ENCODE assay signal across 9 cellular contexts in genomic region chr11:103257360-103257759, GRCh38.
DNase-seq lines count a peak whose midpoint lies in the region; ATAC-seq and TF ChIP-seq lines count a peak whose summit lies in the region.
"Had no signal": no experiment of that assay in that cellular context is flagged by ENCODE, and none has a peak within 500 bp of the region (broad histone marks: within the 10 kb centered on the region; RNA-seq: fewer than 3 reads in every experiment).

No MANE protein-coding gene starts in this region.

- H3K4me3 Mint-ChIP-seq in progenitor cell of endocrine pancreas (ENCODE audit: low read depth): no peak overlapping the region

- TF ChIP-seq CTCF in progenitor cell of endocrine pancreas (IDR thresholded peaks at IDR 0.05; ENCODE audit: unreplicated experiment): peak; percentile 46

- H3K27me3 Mint-ChIP-seq in progenitor cell of endocrine pancreas: no peaks in the 10 kb centered on the region

- ATAC-seq in GM21447 (IDR thresholded peaks at IDR 0.05; ENCODE audit: unreplicated experiment): no peak

- H3K36me3 Mint-ChIP-seq in progenitor cell of endocrine pancreas (ENCODE audit: insufficient read depth): peaks cover 2% of the 10 kb centered on the region

- DNase-seq in NCI-H2081 (lab: John Stamatoyannopoulos, UW) (peak; percentile 29 to 47), NCI-H2081 treated with DMSO at 0.1 percent for 48 hours (lab: John Stamatoyannopoulos, UW) (no peak), NCI-H69 (lab: John Stamatoyannopoulos, UW) (peak; percentile 55), cerebellar cortex (ENCODE audit: low spot score) (peak; percentile 26), progenitor cell of endocrine pancreas (ENCODE audit: low spot score, unreplicated experiment) (no peak), GM19240 (ENCODE audit: insufficient read length, low spot score) (no peak), DMS153 treated with DMSO at 0.1 percent for 48 hours (lab: John Stamatoyannopoulos, UW; ENCODE audit: unreplicated experiment) (no peak)
- DNase-seq: activated CD4-positive, alpha-beta T cell treated with anti-CD3 and anti-CD28 coated beads, Interleukin-2, amount 50 U/mL, for 1 hour had no signal

- H3K4me1 Mint-ChIP-seq in progenitor cell of endocrine pancreas (ENCODE audit: low read depth): no peaks in the 10 kb centered on the region

- no peak overlapping the region for H3K27ac Mint-ChIP-seq in progenitor cell of endocrine pancreas

- no peaks in the 10 kb centered on the region for H3K9me3 Mint-ChIP-seq in progenitor cell of endocrine pancreas (ENCODE audit: low read depth)

Comparison
In these comparisons a context has a peak if more than half of its experiments do, and no peak if none do; other contexts are left out.
1. DNase-seq: peak in NCI-H2081 (2 of 2), NCI-H69 (single experiment) and cerebellar cortex (single experiment); none in NCI-H2081 treated with DMSO at 0.1 percent for 48 hours (single experiment), progenitor cell of endocrine pancreas (single experiment), GM19240 (single experiment) and DMS153 treated with DMSO at 0.1 percent for 48 hours (single experiment).